In genomic region chr11:11640152-11640551, GRCh38 we compare ENCODE assay signal across 25 cellular contexts. TPM values are rescaled to one million over a fixed set of nuclear protein-coding genes. Genes with fewer than 3 reads are reported as not detected.
"Had no signal": no experiment of that assay in that cellular context is flagged by ENCODE, and none has a peak within 500 bp of the region (broad histone marks: within the 10 kb centered on the region; RNA-seq: fewer than 3 reads in every experiment).

No MANE protein-coding gene starts in this region.

- H3K9ac ChIP-seq: SK-N-SH had no signal

- H3K36me3 ChIP-seq: breast epithelium, SJSA1 had no signal

- H3K4me1 ChIP-seq: body of pancreas, breast epithelium, SJSA1 had no signal

- H3K27ac ChIP-seq: body of pancreas, breast epithelium, SJSA1, VCaP had no signal

- H3K9me3 ChIP-seq: body of pancreas, breast epithelium, SJSA1, SK-N-SH had no signal

- H3K4me3 ChIP-seq: body of pancreas, breast epithelium, K562, SJSA1 had no signal

- DNase-seq: activated B cell treated with CpG ODN at 0.5 μM for 24 hours; activated CD4-positive, alpha-beta memory T cell treated with anti-CD3 and anti-CD28 coated beads for 36 hours; activated CD4-positive, alpha-beta T cell treated with anti-CD3 and anti-CD28 coated beads for 4 hours; activated CD4-positive, alpha-beta T cell treated with anti-CD3 and anti-CD28 coated beads, Interleukin-2, amount 50 U/mL, for 1 hour; activated CD4-positive, CD25-positive, alpha-beta regulatory T cell treated with anti-CD3 and anti-CD28 coated beads, Interleukin-2, amount 50 U/mL, for 72 hours; activated CD8-positive, alpha-beta memory T cell treated with anti-CD3 and anti-CD28 coated beads, Interleukin-2, amount 50 U/mL, for 4 hours; activated gamma-delta T cell treated with Interleukin-2 at 50 U/mL for 16 hours; activated naive CD4-positive, alpha-beta T cell treated with anti-CD3 and anti-CD28 coated beads for 36 hours; activated naive CD8-positive, alpha-beta T cell treated with anti-CD3 and anti-CD28 coated beads, Interleukin-2, amount 50 U/mL, for 24 hours; activated T-cell treated with anti-CD3 and anti-CD28 coated beads for 4 hours; activated T-cell treated with anti-CD3 and anti-CD28 coated beads, Interleukin-2, amount 50 U/mL, for 4 hours; body of pancreas; NCI-H1105; NCI-H1417 treated with DMSO at 0.1 percent for 48 hours; NCI-H187 treated with DMSO at 0.1 percent for 48 hours; NCI-H2081; NCI-H226; NCI-H446 treated with DMSO at 0.1 percent for 48 hours; NCI-H524; SHP77 treated with DMSO at 0.1 percent for 48 hours; SK-N-SH had no signal

- H3K27me3 ChIP-seq: body of pancreas, breast epithelium had no signal

- H3K4me2 ChIP-seq: SK-N-SH had no signal

RNA-seq across cellular contexts. Expression of gene GALNT18, which starts 18.3 kb away (rescaled TPM):
- total RNA-seq: activated B cell treated with CpG ODN at 0.5 μM for 24 hours, K562 had no signal
- polyA plus RNA-seq: K562 had no signal
